Comparison of ENCODE assay signal across 27 cellular contexts in genomic region chr10:132141526-132142395, GRCh38. TPM values are rescaled to one million over a fixed set of nuclear protein-coding genes. Genes with fewer than 3 reads are reported as not detected.
A peak's percentile ranks its signal among the peaks of the same experiment; 100 is the strongest.
DNase-seq lines count a peak whose midpoint lies in the region; ATAC-seq and TF ChIP-seq lines count a peak whose summit lies in the region.
"Had no signal": no experiment of that assay in that cellular context is flagged by ENCODE, and none has a peak within 500 bp of the region (broad histone marks: within the 10 kb centered on the region; RNA-seq: fewer than 3 reads in every experiment).

No MANE protein-coding gene starts in this region.

- no peaks in the 10 kb centered on the region for H3K9me3 ChIP-seq in left ventricle myocardium inferior (replicated peaks)
- H3K9me3 ChIP-seq: ascending aorta, esophagus squamous epithelium, HAP-1, thoracic aorta, uterus had no signal

- H3K27me3 Mint-ChIP-seq in activated CD4-positive, alpha-beta T cell treated with anti-CD3 and anti-CD28 coated beads for 36 hours = peaks cover 2% of the 10 kb centered on the region
- H3K27me3 Mint-ChIP-seq in activated CD4-positive, alpha-beta T cell treated with anti-CD3 and anti-CD28 coated beads, Interleukin-2, amount 10 ng/mL, durations not matched to agents 7 days and 5 days = peaks cover 2% of the 10 kb centered on the region

- H3K9me3 Mint-ChIP-seq in activated CD4-positive, alpha-beta T cell treated with anti-CD3 and anti-CD28 coated beads for 36 hours (ENCODE audit: low read depth) = no peaks in the 10 kb centered on the region
- no peaks in the 10 kb centered on the region for H3K9me3 Mint-ChIP-seq in activated CD4-positive, alpha-beta T cell treated with anti-CD3 and anti-CD28 coated beads, Interleukin-2, amount 10 ng/mL, durations not matched to agents 7 days and 5 days
- H3K9me3 Mint-ChIP-seq: activated T-helper 1 cell treated with anti-CD3 and anti-CD28 coated beads, Interleukin-12 subunit alpha, Interleukin-12 subunit beta, Interleukin-2, Interleukin-4 antibody, amounts not matched to agents 30 ng/mL and 10 ng/mL and 1 ng/mL, durations not matched to agents 14 hours and 24 hours and 36 hours; CD4-positive, alpha-beta memory T cell; endodermal cell; naive thymus-derived CD8-positive, alpha-beta T cell; stimulated activated naive B cell treated with anti-CD40 and anti-IgM and Interleukin-4, amounts not matched to agents 10 μg/mL and 1 μg/mL and 100 μg/mL, for 72 hours had no signal

- no peak for TF ChIP-seq POLR2A in lower leg skin (IDR thresholded peaks at IDR 0.05)

- TF ChIP-seq CTCF in left ventricle myocardium inferior (IDR thresholded peaks at IDR 0.05; ENCODE audit: borderline replicate concordance) (no peak), lower leg skin (IDR thresholded peaks at IDR 0.05) (no peak)

- peaks cover 19% of the 10 kb centered on the region for H3K27me3 ChIP-seq in left ventricle myocardium inferior (ENCODE audit: low read depth)
- H3K27me3 ChIP-seq: ascending aorta, cardiac muscle cell, uterus had no signal

- CTCF ChIA-PET in activated CD4-positive, alpha-beta T cell treated with anti-CD3 and anti-CD28 coated beads for 36 hours (lab: Charles Lee) = interaction anchor here (0.6 to 1.4 kb wide), 8 partner anchors 10 to 256 kb away, joined by 3 to 6 read pairs (median 4); partner anchors contain the start of gene JAKMIP3
- CTCF ChIA-PET in activated CD4-positive, alpha-beta T cell treated with anti-CD3 and anti-CD28 coated beads, Interleukin-2, amount 10 ng/mL, durations not matched to agents 7 days and 5 days (lab: Charles Lee) = interaction anchor here (0.9 to 1.8 kb wide), 3 partner anchors 11 to 22 kb away, joined by 3 to 13 read pairs (median 3); no protein-coding TSS in a partner anchor

- no peaks in the 10 kb centered on the region for H3K4me1 Mint-ChIP-seq in activated CD4-positive, alpha-beta T cell treated with anti-CD3 and anti-CD28 coated beads for 36 hours
- no peaks in the 10 kb centered on the region for H3K4me1 Mint-ChIP-seq in activated CD4-positive, alpha-beta T cell treated with anti-CD3 and anti-CD28 coated beads, Interleukin-2, amount 10 ng/mL, durations not matched to agents 7 days and 5 days
- H3K4me1 Mint-ChIP-seq: CD4-positive, alpha-beta memory T cell; endodermal cell had no signal

- no peak overlapping the region for H3K4me3 ChIP-seq in left ventricle myocardium inferior
- no peak overlapping the region for H3K4me3 ChIP-seq in lower leg skin (ENCODE audit: low read depth, poor library complexity, severe bottlenecking)
- H3K4me3 ChIP-seq: ascending aorta, cardiac muscle cell, esophagus squamous epithelium, HAP-1, thoracic aorta, uterus had no signal

- no peaks in the 10 kb centered on the region for H3K36me3 ChIP-seq in left ventricle myocardium inferior
- H3K36me3 ChIP-seq: ascending aorta, cardiac muscle cell, esophagus squamous epithelium, HAP-1, thoracic aorta, uterus, WERI-Rb-1 had no signal

- 73 to 78% methylated on average over 29 of the region's 32 CpGs for WGBS in lower leg skin, 2 donors

- POLR2A ChIA-PET in activated CD4-positive, alpha-beta T cell treated with anti-CD3 and anti-CD28 coated beads for 36 hours (lab: Charles Lee) = no interaction called here
- POLR2A ChIA-PET in activated CD4-positive, alpha-beta T cell treated with anti-CD3 and anti-CD28 coated beads, Interleukin-2, amount 10 ng/mL, durations not matched to agents 7 days and 5 days (lab: Charles Lee) = no interaction called here

- intact Hi-C loops in activated CD4-positive, alpha-beta T cell treated with anti-CD3 and anti-CD28 coated beads for 36 hours (cut with DNase I, micrococcal nuclease) = loop anchor here (1.0 to 5.0 kb wide), 2 partner anchors 254 to 256 kb away; no protein-coding TSS in a partner anchor
- intact Hi-C loops in left ventricle myocardium inferior (cut with micrococcal nuclease) (no loop called here), posterior vena cava (cut with DNase I) (loop anchor here in 1 of 2 donors (10.0 kb wide), 1 partner anchor 257 kb away; no protein-coding TSS in a partner anchor), lower leg skin (cut with DNase I; ENCODE audit: low total_unique reads) (no loop called here)

- no peak for ATAC-seq in activated CD4-positive, alpha-beta T cell treated with anti-CD3 and anti-CD28 coated beads for 36 hours
- ATAC-seq in GM18511 (IDR thresholded peaks at IDR 0.05; ENCODE audit: unreplicated experiment) (peak; percentile 20), GM21367 (IDR thresholded peaks at IDR 0.05; ENCODE audit: unreplicated experiment) (no peak), esophagus mucosa (no peak)

- no peak overlapping the region for H3K27ac ChIP-seq in left ventricle myocardium inferior (replicated peaks)
- H3K27ac ChIP-seq: ascending aorta, cardiac muscle cell, esophagus squamous epithelium, thoracic aorta, uterus, WERI-Rb-1 had no signal

- no peak overlapping the region for H3K4me3 Mint-ChIP-seq in activated CD4-positive, alpha-beta T cell treated with anti-CD3 and anti-CD28 coated beads for 36 hours
- no peak overlapping the region for H3K4me3 Mint-ChIP-seq in activated CD4-positive, alpha-beta T cell treated with anti-CD3 and anti-CD28 coated beads, Interleukin-2, amount 10 ng/mL, durations not matched to agents 7 days and 5 days
- H3K4me3 Mint-ChIP-seq: activated naive CD8-positive, alpha-beta T cell; activated T-helper 1 cell treated with anti-CD3 and anti-CD28 coated beads, Interleukin-12 subunit alpha, Interleukin-12 subunit beta, Interleukin-2, Interleukin-4 antibody, amounts not matched to agents 30 ng/mL and 10 ng/mL and 1 ng/mL, durations not matched to agents 14 hours and 24 hours and 36 hours; CD4-positive, alpha-beta memory T cell; endodermal cell; naive thymus-derived CD8-positive, alpha-beta T cell had no signal

- H3K4me1 ChIP-seq in left ventricle myocardium inferior = peaks cover 10% of the 10 kb centered on the region
- H3K4me1 ChIP-seq: ascending aorta, HAP-1, uterus had no signal

- H3K27ac Mint-ChIP-seq in activated CD4-positive, alpha-beta T cell treated with anti-CD3 and anti-CD28 coated beads for 36 hours = no peak overlapping the region
- no peak overlapping the region for H3K27ac Mint-ChIP-seq in activated CD4-positive, alpha-beta T cell treated with anti-CD3 and anti-CD28 coated beads, Interleukin-2, amount 10 ng/mL, durations not matched to agents 7 days and 5 days
- H3K27ac Mint-ChIP-seq: activated naive CD8-positive, alpha-beta T cell; activated T-helper 1 cell treated with anti-CD3 and anti-CD28 coated beads, Interleukin-12 subunit alpha, Interleukin-12 subunit beta, Interleukin-2, Interleukin-4 antibody, amounts not matched to agents 30 ng/mL and 10 ng/mL and 1 ng/mL, durations not matched to agents 14 hours and 24 hours and 36 hours; endodermal cell; naive thymus-derived CD8-positive, alpha-beta T cell; stimulated activated naive B cell treated with anti-CD40 and anti-IgM and Interleukin-4, amounts not matched to agents 10 μg/mL and 1 μg/mL and 100 μg/mL, for 72 hours had no signal

- H3K36me3 Mint-ChIP-seq in activated CD4-positive, alpha-beta T cell treated with anti-CD3 and anti-CD28 coated beads for 36 hours (ENCODE audit: low read depth) = no peaks in the 10 kb centered on the region
- no peaks in the 10 kb centered on the region for H3K36me3 Mint-ChIP-seq in activated CD4-positive, alpha-beta T cell treated with anti-CD3 and anti-CD28 coated beads, Interleukin-2, amount 10 ng/mL, durations not matched to agents 7 days and 5 days (ENCODE audit: low read depth)
- H3K36me3 Mint-ChIP-seq: activated naive CD8-positive, alpha-beta T cell; CD4-positive, alpha-beta memory T cell; naive thymus-derived CD8-positive, alpha-beta T cell; stimulated activated naive B cell treated with anti-CD40 and anti-IgM and Interleukin-4, amounts not matched to agents 10 μg/mL and 1 μg/mL and 100 μg/mL, for 72 hours had no signal

- DNase-seq in activated CD4-positive, alpha-beta T cell treated with anti-CD3 and anti-CD28 coated beads for 36 hours = peak; percentile 2
- DNase-seq in activated CD4-positive, alpha-beta T cell treated with anti-CD3 and anti-CD28 coated beads, Interleukin-2, amount 10 ng/mL, durations not matched to agents 7 days and 5 days = no peak
- DNase-seq in left ventricle myocardium inferior = peak; percentile 12
- DNase-seq in posterior vena cava (ENCODE audit: low spot score) = peak; percentile 81
- no peak for DNase-seq in lower leg skin (ENCODE audit: low spot score in 2 of 2)
- DNase-seq: esophagus squamous epithelium; foreskin melanocyte; NCI-H1092; NCI-H187; NCI-H526 treated with DMSO at 0.1 percent for 48 hours; stimulated activated naive B cell treated with anti-CD40 and anti-IgM and Interleukin-4, amounts not matched to agents 10 μg/mL and 1 μg/mL and 100 μg/mL, for 72 hours; T1000 had no signal

RNA-seq across cellular contexts. Expression of gene DPYSL4, which starts 45.0 kb away (rescaled TPM):
- 10 to 100 TPM; 15.0 to 15.2 TPM for total RNA-seq in activated CD4-positive, alpha-beta T cell treated with anti-CD3 and anti-CD28 coated beads for 36 hours
- 1 to 10 TPM; 1.2 to 1.6 TPM for total RNA-seq in activated CD4-positive, alpha-beta T cell treated with anti-CD3 and anti-CD28 coated beads, Interleukin-2, amount 10 ng/mL, durations not matched to agents 7 days and 5 days
- total RNA-seq in left ventricle myocardium inferior (42.8 TPM), posterior vena cava (1 to 10 TPM; 1.4 to 2.1 TPM), lower leg skin (1 to 10 TPM in 2 of 4 donors, not detected in 2; 1.1 to 1.3 TPM), esophagus mucosa (1.6 TPM)
- total RNA-seq: ascending aorta, HT-29 had no signal

Comparison
In these comparisons a context has a peak if more than half of its experiments do, and no peak if none do; other contexts are left out.
1. DNase-seq: peak in activated CD4-positive, alpha-beta T cell treated with anti-CD3 and anti-CD28 coated beads for 36 hours (single experiment), left ventricle myocardium inferior (single experiment) and posterior vena cava (single experiment); none in activated CD4-positive, alpha-beta T cell treated with anti-CD3 and anti-CD28 coated beads, Interleukin-2, amount 10 ng/mL, durations not matched to agents 7 days and 5 days (single experiment) and lower leg skin (0 of 2).
2. intact Hi-C loops: an anchor here in activated CD4-positive, alpha-beta T cell treated with anti-CD3 and anti-CD28 coated beads for 36 hours (1.0 to 5.0 kb wide); none called in left ventricle myocardium inferior and lower leg skin.